In the genomic region with DNA sequence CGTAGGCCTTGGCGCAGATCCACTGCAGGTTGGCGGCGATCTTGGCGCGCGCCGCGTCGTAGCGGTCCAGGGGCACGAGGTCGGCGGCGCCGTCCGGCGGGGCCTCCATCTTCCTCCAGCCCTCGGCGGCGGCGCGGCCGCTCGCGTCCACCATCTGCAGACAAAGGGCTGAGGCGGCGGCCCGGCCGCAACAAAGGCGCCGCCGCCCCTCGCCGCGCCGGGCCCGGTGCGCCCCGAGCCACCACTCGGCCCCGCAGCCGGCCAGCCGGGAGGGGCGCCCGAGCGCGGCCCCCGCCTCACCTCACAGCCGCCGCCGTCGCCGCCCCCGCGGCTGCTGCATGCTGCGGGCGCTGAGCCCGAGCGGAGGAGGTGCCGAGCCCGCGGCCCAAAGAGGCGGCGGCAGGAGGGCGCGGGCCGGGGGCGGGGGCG, we compare ENCODE assay signal across 3 cellular contexts.
TF ChIP-seq lines count a peak whose summit lies in the region.

No MANE protein-coding gene starts in this region.

TF ChIP-seq in SK-N-SH, 30 proteins besides CTCF, POLR2A, EP300 and RAD21 (continued from another document):
- TF ChIP-seq, protein P1, sequence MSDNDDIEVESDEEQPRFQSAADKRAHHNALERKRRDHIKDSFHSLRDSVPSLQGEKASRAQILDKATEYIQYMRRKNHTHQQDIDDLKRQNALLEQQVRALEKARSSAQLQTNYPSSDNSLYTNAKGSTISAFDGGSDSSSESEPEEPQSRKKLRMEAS (IDR thresholded peaks at IDR 0.05; ENCODE audit: low read depth), result peak; percentile 34; the same call in 1 of the 2 replicates

TF ChIP-seq in SK-N-SH treated with all-trans-retinoic acid at 6 μM for 48 hours, 23 proteins besides CTCF, POLR2A, EP300 and RAD21:
- TF ChIP-seq, protein P2, sequence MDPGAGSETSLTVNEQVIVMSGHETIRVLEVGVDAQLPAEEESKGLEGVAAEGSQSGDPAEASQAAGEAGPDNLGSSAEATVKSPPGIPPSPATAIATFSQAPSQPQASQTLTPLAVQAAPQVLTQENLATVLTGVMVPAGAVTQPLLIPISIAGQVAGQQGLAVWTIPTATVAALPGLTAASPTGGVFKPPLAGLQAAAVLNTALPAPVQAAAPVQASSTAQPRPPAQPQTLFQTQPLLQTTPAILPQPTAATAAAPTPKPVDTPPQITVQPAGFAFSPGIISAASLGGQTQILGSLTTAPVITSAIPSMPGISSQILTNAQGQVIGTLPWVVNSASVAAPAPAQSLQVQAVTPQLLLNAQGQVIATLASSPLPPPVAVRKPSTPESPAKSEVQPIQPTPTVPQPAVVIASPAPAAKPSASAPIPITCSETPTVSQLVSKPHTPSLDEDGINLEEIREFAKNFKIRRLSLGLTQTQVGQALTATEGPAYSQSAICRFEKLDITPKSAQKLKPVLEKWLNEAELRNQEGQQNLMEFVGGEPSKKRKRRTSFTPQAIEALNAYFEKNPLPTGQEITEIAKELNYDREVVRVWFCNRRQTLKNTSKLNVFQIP (CRISPR knock-in tag; IDR thresholded peaks at IDR 0.05; ENCODE audit: borderline replicate concordance, low read depth), result no peak
- no peak for TF ChIP-seq ARNTL (CRISPR knock-in tag; IDR thresholded peaks at IDR 0.05; ENCODE audit: borderline replicate concordance, low read depth)
- TF ChIP-seq ISL1 (CRISPR knock-in tag; IDR thresholded peaks at IDR 0.05), result no peak
- TF ChIP-seq, protein P3, sequence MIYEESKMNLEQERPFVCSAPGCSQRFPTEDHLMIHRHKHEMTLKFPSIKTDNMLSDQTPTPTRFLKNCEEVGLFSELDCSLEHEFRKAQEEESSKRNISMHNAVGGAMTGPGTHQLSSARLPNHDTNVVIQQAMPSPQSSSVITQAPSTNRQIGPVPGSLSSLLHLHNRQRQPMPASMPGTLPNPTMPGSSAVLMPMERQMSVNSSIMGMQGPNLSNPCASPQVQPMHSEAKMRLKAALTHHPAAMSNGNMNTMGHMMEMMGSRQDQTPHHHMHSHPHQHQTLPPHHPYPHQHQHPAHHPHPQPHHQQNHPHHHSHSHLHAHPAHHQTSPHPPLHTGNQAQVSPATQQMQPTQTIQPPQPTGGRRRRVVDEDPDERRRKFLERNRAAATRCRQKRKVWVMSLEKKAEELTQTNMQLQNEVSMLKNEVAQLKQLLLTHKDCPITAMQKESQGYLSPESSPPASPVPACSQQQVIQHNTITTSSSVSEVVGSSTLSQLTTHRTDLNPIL (CRISPR knock-in tag; IDR thresholded peaks at IDR 0.05; ENCODE audit: low read depth), result no peak
- TF ChIP-seq ZNF70 (CRISPR knock-in tag; IDR thresholded peaks at IDR 0.05), result no peak
- no peak for TF ChIP-seq TOX (CRISPR knock-in tag; IDR thresholded peaks at IDR 0.05; ENCODE audit: borderline replicate concordance)
- no peak for TF ChIP-seq PPARA (CRISPR knock-in tag; IDR thresholded peaks at IDR 0.05; ENCODE audit: borderline replicate concordance)
- no peak for TF ChIP-seq ZNF565 (CRISPR knock-in tag; conservative IDR thresholded peaks at IDR 0.05; ENCODE audit: low read depth)
- no peak for TF ChIP-seq GLIS3 (CRISPR knock-in tag; IDR thresholded peaks at IDR 0.05)

TF ChIP-seq in GM23338, 12 proteins besides CTCF, POLR2A, EP300 and RAD21 (continued from another document):
- no peak for TF ChIP-seq ZNF462 (CRISPR knock-in tag; IDR thresholded peaks at IDR 0.05)
- no peak for TF ChIP-seq EZH2phosphoT487 (IDR thresholded peaks at IDR 0.05; ENCODE audit: unreplicated experiment)
- no peak for TF ChIP-seq ZNF114 (CRISPR knock-in tag; IDR thresholded peaks at IDR 0.05)
- TF ChIP-seq CREB1 (CRISPR knock-in tag; IDR thresholded peaks at IDR 0.05; ENCODE audit: low read depth), result no peak
- no peak for TF ChIP-seq JUNB (IDR thresholded peaks at IDR 0.05; ENCODE audit: unreplicated experiment)
- no peak for TF ChIP-seq POLR2AphosphoS5 (IDR thresholded peaks at IDR 0.05; ENCODE audit: low read depth)
- no peak for TF ChIP-seq EZH2 (IDR thresholded peaks at IDR 0.05; ENCODE audit: low read depth, unreplicated experiment)
- no peak for TF ChIP-seq STAT1 (IDR thresholded peaks at IDR 0.05; ENCODE audit: unreplicated experiment)
- TF ChIP-seq ETS1 (IDR thresholded peaks at IDR 0.05), result no peak
- TF ChIP-seq, protein P4, sequence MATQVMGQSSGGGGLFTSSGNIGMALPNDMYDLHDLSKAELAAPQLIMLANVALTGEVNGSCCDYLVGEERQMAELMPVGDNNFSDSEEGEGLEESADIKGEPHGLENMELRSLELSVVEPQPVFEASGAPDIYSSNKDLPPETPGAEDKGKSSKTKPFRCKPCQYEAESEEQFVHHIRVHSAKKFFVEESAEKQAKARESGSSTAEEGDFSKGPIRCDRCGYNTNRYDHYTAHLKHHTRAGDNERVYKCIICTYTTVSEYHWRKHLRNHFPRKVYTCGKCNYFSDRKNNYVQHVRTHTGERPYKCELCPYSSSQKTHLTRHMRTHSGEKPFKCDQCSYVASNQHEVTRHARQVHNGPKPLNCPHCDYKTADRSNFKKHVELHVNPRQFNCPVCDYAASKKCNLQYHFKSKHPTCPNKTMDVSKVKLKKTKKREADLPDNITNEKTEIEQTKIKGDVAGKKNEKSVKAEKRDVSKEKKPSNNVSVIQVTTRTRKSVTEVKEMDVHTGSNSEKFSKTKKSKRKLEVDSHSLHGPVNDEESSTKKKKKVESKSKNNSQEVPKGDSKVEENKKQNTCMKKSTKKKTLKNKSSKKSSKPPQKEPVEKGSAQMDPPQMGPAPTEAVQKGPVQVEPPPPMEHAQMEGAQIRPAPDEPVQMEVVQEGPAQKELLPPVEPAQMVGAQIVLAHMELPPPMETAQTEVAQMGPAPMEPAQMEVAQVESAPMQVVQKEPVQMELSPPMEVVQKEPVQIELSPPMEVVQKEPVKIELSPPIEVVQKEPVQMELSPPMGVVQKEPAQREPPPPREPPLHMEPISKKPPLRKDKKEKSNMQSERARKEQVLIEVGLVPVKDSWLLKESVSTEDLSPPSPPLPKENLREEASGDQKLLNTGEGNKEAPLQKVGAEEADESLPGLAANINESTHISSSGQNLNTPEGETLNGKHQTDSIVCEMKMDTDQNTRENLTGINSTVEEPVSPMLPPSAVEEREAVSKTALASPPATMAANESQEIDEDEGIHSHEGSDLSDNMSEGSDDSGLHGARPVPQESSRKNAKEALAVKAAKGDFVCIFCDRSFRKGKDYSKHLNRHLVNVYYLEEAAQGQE (IDR thresholded peaks at IDR 0.05; ENCODE audit: unreplicated experiment), result no peak
